In the genomic region with DNA sequence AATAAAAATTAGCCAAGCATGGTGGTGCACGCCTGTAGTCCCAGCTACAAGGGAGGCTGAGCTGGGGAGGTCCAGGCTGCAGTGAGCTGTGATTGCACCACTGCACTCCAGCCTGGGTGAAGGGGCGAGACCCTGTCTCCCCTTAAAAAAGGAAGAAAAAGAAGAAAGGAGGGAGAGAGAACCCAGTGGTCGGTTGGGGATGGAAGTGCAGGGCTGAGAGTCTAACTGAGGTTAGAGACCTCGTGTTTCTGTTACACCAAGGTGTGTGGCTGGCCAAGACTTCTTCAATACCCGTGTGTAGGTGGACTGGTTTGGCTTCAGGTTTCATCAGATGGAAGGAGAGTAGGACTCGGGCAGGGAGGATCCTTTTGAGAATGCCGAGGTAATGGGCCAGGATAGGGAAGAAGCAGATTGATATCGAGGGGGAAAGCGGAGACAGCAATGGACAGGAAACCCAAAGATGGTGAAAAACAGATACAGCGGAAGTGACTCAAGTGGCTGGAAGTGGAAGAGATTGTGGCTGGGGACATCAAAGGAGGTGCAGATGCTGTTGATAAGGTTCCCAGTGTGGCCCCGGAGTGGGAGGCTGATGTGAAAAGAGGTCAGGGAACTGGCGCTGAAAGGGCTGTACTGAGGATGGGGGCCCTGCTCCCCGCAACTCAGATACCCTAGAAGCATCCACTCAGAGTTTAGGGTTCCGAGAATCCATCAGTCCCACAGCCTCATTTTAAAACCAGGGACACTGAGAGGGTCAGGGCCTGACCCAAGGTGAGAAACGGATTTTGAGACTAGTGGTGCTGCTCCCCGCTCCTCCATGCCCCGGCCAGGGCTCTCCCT, we compare ENCODE assay signal across 9 cellular contexts. TPM values are rescaled to one million over a fixed set of nuclear protein-coding genes. Genes with fewer than 3 reads are reported as not detected.
DNase-seq lines count a peak whose midpoint lies in the region; ATAC-seq, FAIRE-seq and TF ChIP-seq lines count a peak whose summit lies in the region.
"Had no signal": no experiment of that assay in that cellular context is flagged by ENCODE, and none has a peak within 500 bp of the region (broad histone marks: within the 10 kb centered on the region; RNA-seq: fewer than 3 reads in every experiment).

No MANE protein-coding gene starts in this region.

- no peaks in the 10 kb centered on the region for H3K27me3 ChIP-seq in neural cell (ENCODE audit: insufficient read depth, low read depth, low read length)

- TF ChIP-seq RAD21 in neural cell (conservative IDR thresholded peaks at IDR 0.05) = no peak

- no peaks in the 10 kb centered on the region for H3K79me2 ChIP-seq in neural cell (replicated peaks; ENCODE audit: insufficient read depth, low read length)

- no peaks in the 10 kb centered on the region for H3K9me3 ChIP-seq in neural cell (ENCODE audit: low read length)

- no peak for TF ChIP-seq CTCF in neural cell (IDR thresholded peaks at IDR 0.05; ENCODE audit: poor library complexity, severe bottlenecking)

- no peaks in the 10 kb centered on the region for H3F3A ChIP-seq in neural cell (ENCODE audit: insufficient read depth, low read length, poor library complexity, severe bottlenecking)

- H3K36me3 Mint-ChIP-seq in activated naive CD4-positive, alpha-beta T cell treated with anti-CD3 and anti-CD28 coated beads, Interleukin-2, amount 50 U/mL, for 72 hours = peaks cover under 1 to 21% of the 10 kb centered on the region in 2 donors

- H3K27ac Mint-ChIP-seq in activated naive CD4-positive, alpha-beta T cell treated with anti-CD3 and anti-CD28 coated beads, Interleukin-2, amount 50 U/mL, for 72 hours = peak overlapping the region; percentile 63 to 75

- no peak overlapping the region for H3K4me2 ChIP-seq in neural cell (ENCODE audit: low read length)

- no peaks in the 10 kb centered on the region for H3K9me2 ChIP-seq in neural cell (ENCODE audit: insufficient read depth, low read length)

- H3K9me3 Mint-ChIP-seq in activated naive CD4-positive, alpha-beta T cell treated with anti-CD3 and anti-CD28 coated beads, Interleukin-2, amount 50 U/mL, for 72 hours = peaks cover 0 to 3% of the 10 kb centered on the region in 2 donors

- ATAC-seq in activated naive CD4-positive, alpha-beta T cell treated with anti-CD3 and anti-CD28 coated beads, Interleukin-2, amount 50 U/mL, for 72 hours = peak; percentile 70 to 86

- DNase-seq in AML-193 (lab: John Stamatoyannopoulos, UW) = peak; percentile 6 to 13
- peak; percentile 71 for DNase-seq in SKM-1 (lab: John Stamatoyannopoulos, UW; ENCODE audit: unreplicated experiment)
- peak; percentile 63 to 81 for DNase-seq in activated naive CD4-positive, alpha-beta T cell treated with anti-CD3 and anti-CD28 coated beads, Interleukin-2, amount 50 U/mL, for 72 hours (ENCODE audit: low spot score in 2 of 2)
- no peak for DNase-seq in amniotic stem cell (lab: John Stamatoyannopoulos, UW)
- DNase-seq in HTR-8/SVneo (ENCODE audit: insufficient read length, low spot score) = no peak
- no peak for DNase-seq in GDM1 (lab: John Stamatoyannopoulos, UW)
- no peak for DNase-seq in iPS-NIHi7 (ENCODE audit: extremely low spot score)

- H3K36me3 ChIP-seq in neural cell (ENCODE audit: insufficient read depth, low read length) = no peaks in the 10 kb centered on the region

- H3K9ac ChIP-seq in neural cell (ENCODE audit: low read length) = no peak overlapping the region

- FAIRE-seq in HTR-8/SVneo (lab: Jason Lieb, UNC) = no peak

- H4K20me1 ChIP-seq in neural cell (ENCODE audit: insufficient read depth) = no peaks in the 10 kb centered on the region

- no peak overlapping the region for H3K27ac ChIP-seq in neural cell (ENCODE audit: low read length)

- TF ChIP-seq EP300 in neural cell (conservative IDR thresholded peaks at IDR 0.05; ENCODE audit: poor library complexity, severe bottlenecking) = no peak

- H2AFZ ChIP-seq in neural cell (ENCODE audit: low read depth, low read length) = no peak overlapping the region

- H3K4me3 ChIP-seq in neural cell (ENCODE audit: low read length) = peak overlapping the region; percentile 65

TF ChIP-seq in neural cell, 6 proteins besides CTCF, POLR2A, EP300 and RAD21:
- TF ChIP-seq, protein P1, sequence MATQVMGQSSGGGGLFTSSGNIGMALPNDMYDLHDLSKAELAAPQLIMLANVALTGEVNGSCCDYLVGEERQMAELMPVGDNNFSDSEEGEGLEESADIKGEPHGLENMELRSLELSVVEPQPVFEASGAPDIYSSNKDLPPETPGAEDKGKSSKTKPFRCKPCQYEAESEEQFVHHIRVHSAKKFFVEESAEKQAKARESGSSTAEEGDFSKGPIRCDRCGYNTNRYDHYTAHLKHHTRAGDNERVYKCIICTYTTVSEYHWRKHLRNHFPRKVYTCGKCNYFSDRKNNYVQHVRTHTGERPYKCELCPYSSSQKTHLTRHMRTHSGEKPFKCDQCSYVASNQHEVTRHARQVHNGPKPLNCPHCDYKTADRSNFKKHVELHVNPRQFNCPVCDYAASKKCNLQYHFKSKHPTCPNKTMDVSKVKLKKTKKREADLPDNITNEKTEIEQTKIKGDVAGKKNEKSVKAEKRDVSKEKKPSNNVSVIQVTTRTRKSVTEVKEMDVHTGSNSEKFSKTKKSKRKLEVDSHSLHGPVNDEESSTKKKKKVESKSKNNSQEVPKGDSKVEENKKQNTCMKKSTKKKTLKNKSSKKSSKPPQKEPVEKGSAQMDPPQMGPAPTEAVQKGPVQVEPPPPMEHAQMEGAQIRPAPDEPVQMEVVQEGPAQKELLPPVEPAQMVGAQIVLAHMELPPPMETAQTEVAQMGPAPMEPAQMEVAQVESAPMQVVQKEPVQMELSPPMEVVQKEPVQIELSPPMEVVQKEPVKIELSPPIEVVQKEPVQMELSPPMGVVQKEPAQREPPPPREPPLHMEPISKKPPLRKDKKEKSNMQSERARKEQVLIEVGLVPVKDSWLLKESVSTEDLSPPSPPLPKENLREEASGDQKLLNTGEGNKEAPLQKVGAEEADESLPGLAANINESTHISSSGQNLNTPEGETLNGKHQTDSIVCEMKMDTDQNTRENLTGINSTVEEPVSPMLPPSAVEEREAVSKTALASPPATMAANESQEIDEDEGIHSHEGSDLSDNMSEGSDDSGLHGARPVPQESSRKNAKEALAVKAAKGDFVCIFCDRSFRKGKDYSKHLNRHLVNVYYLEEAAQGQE (IDR thresholded peaks at IDR 0.05; ENCODE audit: borderline replicate concordance) = no peak
- no peak for TF ChIP-seq EZH2 (IDR thresholded peaks at IDR 0.05; ENCODE audit: borderline replicate concordance, insufficient read depth, low read length, poor library complexity, severe bottlenecking)
- no peak for TF ChIP-seq MXI1 (conservative IDR thresholded peaks at IDR 0.05; ENCODE audit: poor library complexity, severe bottlenecking)
- TF ChIP-seq POLR2AphosphoS5 (IDR thresholded peaks at IDR 0.05) = no peak
- no peak for TF ChIP-seq TAF1 (IDR thresholded peaks at IDR 0.05; ENCODE audit: low read depth)
- no peak for TF ChIP-seq SMC3 (conservative IDR thresholded peaks at IDR 0.05; ENCODE audit: poor library complexity)

RNA-seq across cellular contexts. Expression of a gene that starts 0.7 kb away (rescaled TPM):
- 1 to 10 TPM in 1 of 2 donors, under 1 TPM in 1; 0.09 to 1.3 TPM for total RNA-seq in activated naive CD4-positive, alpha-beta T cell treated with anti-CD3 and anti-CD28 coated beads, Interleukin-2, amount 50 U/mL, for 72 hours
- polyA plus RNA-seq in neural cell = 0.64 and 0.82 TPM in 2 replicates
- 1.5 TPM in 2 replicates for polyA minus RNA-seq in neural cell
- total RNA-seq: NCI-H460 had no signal

RNA-seq across cellular contexts. Expression of a gene that starts 1.1 kb away (rescaled TPM):
- under 1 TPM in 1 of 2 donors, not detected in 1; 0.58 TPM for total RNA-seq in activated naive CD4-positive, alpha-beta T cell treated with anti-CD3 and anti-CD28 coated beads, Interleukin-2, amount 50 U/mL, for 72 hours
- not detected in 2 replicates for polyA plus RNA-seq in neural cell
- not detected in 2 replicates for polyA minus RNA-seq in neural cell
- total RNA-seq: NCI-H460 had no signal

RNA-seq across cellular contexts. Expression of a gene that starts 46.1 kb away (rescaled TPM):
- not detected for total RNA-seq in activated naive CD4-positive, alpha-beta T cell treated with anti-CD3 and anti-CD28 coated beads, Interleukin-2, amount 50 U/mL, for 72 hours
- not detected in 2 replicates for polyA plus RNA-seq in neural cell
- polyA minus RNA-seq in neural cell = not detected in 2 replicates
- total RNA-seq: NCI-H460 had no signal

Comparison
In these comparisons a context has a peak if more than half of its experiments do, and no peak if none do; other contexts are left out.
1. DNase-seq: peak in AML-193 (2 of 2), SKM-1 (single experiment) and activated naive CD4-positive, alpha-beta T cell treated with anti-CD3 and anti-CD28 coated beads, Interleukin-2, amount 50 U/mL, for 72 hours (2 of 2); none in amniotic stem cell (single experiment), HTR-8/SVneo (single experiment), GDM1 (single experiment) and iPS-NIHi7 (single experiment).